Comparison of ENCODE assay signal across 15 cellular contexts in genomic region chr11:134464981-134465730, GRCh38. TPM values are rescaled to one million over a fixed set of nuclear protein-coding genes. Genes with fewer than 3 reads are reported as not detected.
DNase-seq lines count a peak whose midpoint lies in the region; ATAC-seq and TF ChIP-seq lines count a peak whose summit lies in the region.
"Had no signal": no experiment of that assay in that cellular context is flagged by ENCODE, and none has a peak within 500 bp of the region (broad histone marks: within the 10 kb centered on the region; RNA-seq: fewer than 3 reads in every experiment).

No MANE protein-coding gene starts in this region.

- no peaks in the 10 kb centered on the region for H3K36me3 ChIP-seq in endocrine pancreas (ENCODE audit: control insufficient read depth, insufficient read depth, low read length)
- H3K36me3 ChIP-seq in sigmoid colon, result no peaks in the 10 kb centered on the region
- H3K36me3 ChIP-seq: BE2C had no signal

- H3K9ac ChIP-seq in endocrine pancreas (ENCODE audit: control insufficient read depth, insufficient read depth, low read length), result no peak overlapping the region

- intact Hi-C loops in sigmoid colon (cut with DNase I), result no loop called here

- no peak for TF ChIP-seq POLR2A in sigmoid colon (IDR thresholded peaks at IDR 0.05)

- no peak for TF ChIP-seq CTCF in sigmoid colon (IDR thresholded peaks at IDR 0.05)

- ATAC-seq in GM21528 (IDR thresholded peaks at IDR 0.05; ENCODE audit: low FRiP score, unreplicated experiment) (no peak), SK-N-SH treated with all-trans-retinoic acid at 6 μM for 48 hours (no peak)
- ATAC-seq: A549; CD8-positive, alpha-beta T cell had no signal

- H3K4me3 ChIP-seq in endocrine pancreas (ENCODE audit: control insufficient read depth, insufficient read depth, low read length) (peak overlapping the region; percentile 75), sigmoid colon (no peak overlapping the region)
- H3K4me3 ChIP-seq: A549 had no signal

- H3K4me1 ChIP-seq in endocrine pancreas (ENCODE audit: control insufficient read depth, insufficient read depth, low read length) (no peaks in the 10 kb centered on the region), sigmoid colon (no peaks in the 10 kb centered on the region)
- H3K4me1 ChIP-seq: A549, BE2C had no signal

- H3K9me3 ChIP-seq in endocrine pancreas (ENCODE audit: control insufficient read depth, low read length) (no peaks in the 10 kb centered on the region), sigmoid colon (no peaks in the 10 kb centered on the region)
- H3K9me3 ChIP-seq: A549, BE2C had no signal

- H3K27me3 ChIP-seq in endocrine pancreas (ENCODE audit: control insufficient read depth, insufficient read depth, low read length), result no peaks in the 10 kb centered on the region
- H3K27me3 ChIP-seq in sigmoid colon, result peaks cover 0 to 22% (median 0%) of the 10 kb centered on the region in 3 donors
- H3K27me3 ChIP-seq: BE2C had no signal

- no peak for TF ChIP-seq EP300 in sigmoid colon (IDR thresholded peaks at IDR 0.05)

- H3K27ac ChIP-seq in sigmoid colon, result no peak overlapping the region
- H3K27ac ChIP-seq: A549, C4-2B had no signal

- 82 to 90% methylated on average over 13 of the region's 13 CpGs for WGBS in sigmoid colon, 2 donors

- DNase-seq in DMS79 treated with DMSO at 0.1 percent for 48 hours (lab: John Stamatoyannopoulos, UW) (peak; percentile 54), left kidney (ENCODE audit: low read depth, low spot score) (peak; percentile 54), sigmoid colon (peak; percentile 8), D341Med (ENCODE audit: low spot score) (no peak)
- DNase-seq: BE2C; CD8-positive, alpha-beta T cell; COR-L47; GOT3 had no signal

TF ChIP-seq in SK-N-SH treated with all-trans-retinoic acid at 6 μM for 48 hours, 23 proteins besides CTCF, POLR2A, EP300 and RAD21:
- TF ChIP-seq PPARA (CRISPR knock-in tag; IDR thresholded peaks at IDR 0.05; ENCODE audit: borderline replicate concordance), result no peak
- no peak for TF ChIP-seq ZNF565 (CRISPR knock-in tag; conservative IDR thresholded peaks at IDR 0.05; ENCODE audit: low read depth)
- TF ChIP-seq ARNTL (CRISPR knock-in tag; IDR thresholded peaks at IDR 0.05; ENCODE audit: borderline replicate concordance, low read depth), result no peak
- TF ChIP-seq TSHZ2 (CRISPR knock-in tag; IDR thresholded peaks at IDR 0.05), result no peak
- TF ChIP-seq POU6F1 (CRISPR knock-in tag; IDR thresholded peaks at IDR 0.05; ENCODE audit: borderline replicate concordance, low read depth), result no peak
- no peak for TF ChIP-seq ZFP30 (CRISPR knock-in tag; IDR thresholded peaks at IDR 0.05)
- TF ChIP-seq ZNF70 (CRISPR knock-in tag; IDR thresholded peaks at IDR 0.05), result no peak
- TF ChIP-seq TCF4 (CRISPR knock-in tag; IDR thresholded peaks at IDR 0.05; ENCODE audit: borderline replicate concordance), result no peak
- no peak for TF ChIP-seq OSR1 (CRISPR knock-in tag; IDR thresholded peaks at IDR 0.05)
- no peak for TF ChIP-seq GLIS3 (CRISPR knock-in tag; IDR thresholded peaks at IDR 0.05)
- no peak for TF ChIP-seq ZFP3 (CRISPR knock-in tag; IDR thresholded peaks at IDR 0.05)
- TF ChIP-seq ESRRG (CRISPR knock-in tag; IDR thresholded peaks at IDR 0.05), result no peak
- no peak for TF ChIP-seq ZNF8 (CRISPR knock-in tag; IDR thresholded peaks at IDR 0.05)
- TF ChIP-seq CREB5 (CRISPR knock-in tag; IDR thresholded peaks at IDR 0.05; ENCODE audit: low read depth), result no peak
- no peak for TF ChIP-seq CSDC2 (CRISPR knock-in tag; IDR thresholded peaks at IDR 0.05)
- TF ChIP-seq CSRNP3 (CRISPR knock-in tag; IDR thresholded peaks at IDR 0.05), result no peak
- no peak for TF ChIP-seq PATZ1 (CRISPR knock-in tag; IDR thresholded peaks at IDR 0.05; ENCODE audit: borderline replicate concordance)

RNA-seq across cellular contexts. Expression of gene B3GAT1, which starts 53.1 kb away (rescaled TPM):
- under 1 TPM in 3 of 4 donors, not detected in 1; 0.16 to 0.28 (median 0.27) TPM for total RNA-seq in sigmoid colon
- under 1 TPM in 1 of 3 donors, not detected in 2; 0.63 TPM for polyA plus RNA-seq in sigmoid colon
- total RNA-seq: HepG2 had no signal
- polyA plus RNA-seq: A549, AG04450, HepG2 had no signal
